8 cellular contexts compared by ENCODE assay signal in the genomic region with DNA sequence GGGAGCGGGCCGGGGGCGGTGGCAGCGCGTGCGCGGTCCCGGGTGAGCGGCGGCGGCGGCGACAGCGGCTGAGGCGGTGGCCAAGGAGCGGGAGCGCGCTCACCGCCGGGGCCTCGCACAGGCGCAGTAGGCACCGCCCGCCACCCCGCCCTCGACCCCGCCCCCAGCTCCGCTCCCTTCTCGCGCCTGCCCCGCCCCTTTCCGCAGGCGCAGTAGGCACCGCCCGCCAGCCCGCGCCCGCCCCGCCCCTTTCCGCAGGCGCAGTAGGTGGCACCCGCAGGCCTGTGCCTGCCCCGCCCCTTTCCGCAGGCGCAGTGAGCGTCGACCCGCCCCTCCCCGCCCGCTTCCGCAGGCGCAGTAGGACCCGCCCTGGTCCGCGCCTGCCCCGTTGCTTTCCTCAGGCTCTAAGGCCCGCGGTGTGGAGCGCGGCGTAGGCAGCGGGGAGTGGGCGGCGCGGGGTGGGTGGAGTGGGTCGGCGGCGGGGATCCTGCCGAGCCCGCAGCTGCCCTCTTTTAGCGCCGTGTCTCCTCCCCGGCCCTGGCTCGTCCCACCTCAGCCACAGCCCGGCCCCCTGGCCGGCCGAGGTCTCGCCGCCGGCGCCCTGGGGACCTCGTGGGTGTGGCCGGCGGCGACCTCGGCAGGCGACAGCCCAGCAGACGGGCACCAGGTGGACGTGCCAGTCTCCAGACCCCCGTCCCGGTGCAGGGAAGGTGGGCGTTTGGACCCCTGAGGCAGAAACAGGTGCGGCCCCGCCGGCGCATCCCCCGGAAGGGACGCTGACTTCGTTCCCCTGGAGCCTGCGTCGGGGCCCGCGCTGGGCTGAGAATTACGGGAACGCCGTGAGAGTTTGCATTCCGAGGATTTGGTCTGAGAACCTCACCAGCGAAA. TPM values are rescaled to one million over a fixed set of nuclear protein-coding genes. Genes with fewer than 3 reads are reported as not detected.
DNase-seq lines count a peak whose midpoint lies in the region; ATAC-seq and TF ChIP-seq lines count a peak whose summit lies in the region.

Gene CAMSAP1 (minus strand): TSS at position 101 of the 888 bp plus-strand sequence. CDS start 387 bp downstream, outside the sequence.

- H3K27ac Mint-ChIP-seq in activated B cell treated with CpG ODN at 0.5 μM for 24 hours (peak within 1 kb of the TSS; percentile 69), immature natural killer cell (peak within 1 kb of the TSS in 5 of 6 donors; percentile 55 to 91 (median 77))

- peaks cover 4% of the 10 kb centered on the region for H3K9me3 Mint-ChIP-seq in activated B cell treated with CpG ODN at 0.5 μM for 24 hours
- peaks cover 0 to 5% (median under 1%) of the 10 kb centered on the region in 6 donors for H3K9me3 Mint-ChIP-seq in immature natural killer cell

- CTCF ChIA-PET in activated B cell treated with CpG ODN at 0.5 μM for 24 hours (lab: Charles Lee): no interaction called here

- ATAC-seq in GM18909 (IDR thresholded peaks at IDR 0.05; ENCODE audit: poor library complexity, unreplicated experiment) (peak; percentile 79), HG03159 (IDR thresholded peaks at IDR 0.05; ENCODE audit: unreplicated experiment) (peak; percentile 72), activated B cell treated with CpG ODN at 0.5 μM for 24 hours (ENCODE audit: low read depth) (peak; percentile 90)

- H3K36me3 Mint-ChIP-seq in activated B cell treated with CpG ODN at 0.5 μM for 24 hours (ENCODE audit: low read depth): peaks cover 33% of the 10 kb centered on the region
- peaks cover 22 to 29% (median 22%) of the 10 kb centered on the region in 3 donors for H3K36me3 Mint-ChIP-seq in immature natural killer cell

- H3K4me3 Mint-ChIP-seq in activated B cell treated with CpG ODN at 0.5 μM for 24 hours (peak within 1 kb of the TSS; percentile 78), immature natural killer cell (peak within 1 kb of the TSS; percentile 84 to 91 (median 88))

- DNase-seq in AG08395 (ENCODE audit: low spot score) (peak; percentile 100), NCI-H226 (peak; percentile 78), activated B cell treated with CpG ODN at 0.5 μM for 24 hours (peak; percentile 94), cardiac fibroblast (ENCODE audit: low read depth in 2 of 2) (peak; percentile 92 to 97), immature natural killer cell (peak; percentile 92 to 94 (median 94)), smooth muscle cell of the brain vasculature (ENCODE audit: low read depth, low spot score) (peak; percentile 78)

- peaks cover 44% of the 10 kb centered on the region for H3K4me1 Mint-ChIP-seq in activated B cell treated with CpG ODN at 0.5 μM for 24 hours
- peaks cover 30 to 53% of the 10 kb centered on the region in 2 donors for H3K4me1 Mint-ChIP-seq in immature natural killer cell

- H3K27me3 Mint-ChIP-seq in activated B cell treated with CpG ODN at 0.5 μM for 24 hours (no peaks in the 10 kb centered on the region), immature natural killer cell (ENCODE audit: low read depth in 3 of 3) (peaks cover 0 to 10% (median 5%) of the 10 kb centered on the region in 3 donors)

- TF ChIP-seq CTCF in activated B cell treated with CpG ODN at 0.5 μM for 24 hours (IDR thresholded peaks at IDR 0.05) (no peak), cardiac fibroblast (IDR thresholded peaks at IDR 0.05; ENCODE audit: low read depth, low read length) (no peak)

- intact Hi-C loops in activated B cell treated with CpG ODN at 0.5 μM for 24 hours (cut with micrococcal nuclease): loop anchor here (1.0 to 5.0 kb wide), 6 partner anchors 20 to 575 kb away; partner anchors contain the start of genes SEC16A, TMEM250 and UBAC1

- H3K4me3 ChIP-seq in cardiac fibroblast (replicated peaks in 1 of 2; ENCODE audit: low read depth in 2 of 2, low read length in 2 of 2): peak within 1 kb of the TSS; percentile 64 to 69

- POLR2A ChIA-PET in activated B cell treated with CpG ODN at 0.5 μM for 24 hours (lab: Charles Lee): interaction anchor here (0.5 to 1.0 kb wide), 4 partner anchors 61 to 1418 kb away, joined by 3 to 5 read pairs (median 4); no protein-coding TSS in a partner anchor

RNA-seq across cellular contexts. Expression of gene CAMSAP1, which starts in this region (rescaled TPM):
- 16.9 and 23.7 TPM in 2 replicates for total RNA-seq in activated B cell treated with CpG ODN at 0.5 μM for 24 hours
- 1 to 10 TPM in 2 of 3 donors, under 1 TPM in 1; 0.10 to 1.7 (median 1.1) TPM for polyA plus RNA-seq in immature natural killer cell

Comparison
In these comparisons a context has a peak if more than half of its experiments do, and no peak if none do; other contexts are left out.
1. Peak in every context shown above with its lines: DNase-seq, ATAC-seq and H3K4me3 ChIP-seq.